ENCODE assay signal across 29 cellular contexts in genomic region chr20:63031251-63032014, GRCh38. TPM values are rescaled to one million over a fixed set of nuclear protein-coding genes. Genes with fewer than 3 reads are reported as not detected.
"Had no signal": no experiment of that assay in that cellular context is flagged by ENCODE, and none has a peak within 500 bp of the region (broad histone marks: within the 10 kb centered on the region; RNA-seq: fewer than 3 reads in every experiment).

No MANE protein-coding gene starts in this region.

- H3K27ac Mint-ChIP-seq: activated CD4-positive, alpha-beta memory T cell treated with anti-CD3 and anti-CD28 coated beads for 36 hours; activated naive CD4-positive, alpha-beta T cell treated with anti-CD3 and anti-CD28 coated beads, Interleukin-2, amount 50 U/mL, for 72 hours; effector memory CD8-positive, alpha-beta T cell; immature natural killer cell; nephron; stimulated activated memory B cell treated with anti-CD40 and anti-IgM and Interleukin-4, amounts not matched to agents 10 μg/mL and 1 μg/mL and 100 μg/mL, for 72 hours; T-helper 17 cell had no signal

- H3K4me3 ChIP-seq: ascending aorta, colonic mucosa, dorsolateral prefrontal cortex, esophagus muscularis mucosa, hepatocyte, left lung, vagina had no signal

- H3K4me2 ChIP-seq: hepatocyte had no signal

- H3K27ac ChIP-seq: ascending aorta, brain microvascular endothelial cell, colonic mucosa, dorsolateral prefrontal cortex, esophagus muscularis mucosa, hepatocyte, left lung, vagina had no signal

- H3K4me3 Mint-ChIP-seq: activated CD4-positive, alpha-beta memory T cell treated with anti-CD3 and anti-CD28 coated beads for 36 hours; central memory CD8-positive, alpha-beta T cell; effector memory CD8-positive, alpha-beta T cell; nephron; stimulated activated memory B cell treated with anti-CD40 and anti-IgM and Interleukin-4, amounts not matched to agents 10 μg/mL and 1 μg/mL and 100 μg/mL, for 72 hours; T-helper 17 cell had no signal

- H3K4me1 ChIP-seq: ascending aorta, colonic mucosa, left lung, vagina had no signal

- H3K79me2 ChIP-seq: hepatocyte had no signal

- H3K9me3 Mint-ChIP-seq: activated CD4-positive, alpha-beta memory T cell treated with anti-CD3 and anti-CD28 coated beads for 36 hours; activated naive CD4-positive, alpha-beta T cell treated with anti-CD3 and anti-CD28 coated beads, Interleukin-2, amount 50 U/mL, for 72 hours; central memory CD8-positive, alpha-beta T cell; effector memory CD8-positive, alpha-beta T cell; nephron; stimulated activated memory B cell treated with anti-CD40 and anti-IgM and Interleukin-4, amounts not matched to agents 10 μg/mL and 1 μg/mL and 100 μg/mL, for 72 hours had no signal

- DNase-seq: activated CD4-positive, alpha-beta memory T cell treated with anti-CD3 and anti-CD28 coated beads for 36 hours; activated CD4-positive, alpha-beta T cell treated with anti-CD3 and anti-CD28 coated beads for 48 hours; activated CD4-positive, CD25-positive, alpha-beta regulatory T cell; activated gamma-delta T cell; brain microvascular endothelial cell; colonic mucosa; effector memory CD8-positive, alpha-beta T cell; glutamatergic neuron; immature natural killer cell; kidney glomerular epithelial cell; midbrain; occipital lobe; small intestine; stimulated activated CD4-positive, alpha-beta T cell treated with anti-CD3 and anti-CD28 coated beads, Interleukin-15, amount 100 ng/mL, for 24 hours; T-helper 17 cell; trophoblast cell had no signal

- H3K36me3 ChIP-seq: ascending aorta, brain microvascular endothelial cell, colonic mucosa, esophagus muscularis mucosa, left lung, vagina had no signal

- H3K36me3 Mint-ChIP-seq: activated CD4-positive, alpha-beta memory T cell treated with anti-CD3 and anti-CD28 coated beads for 36 hours; activated naive CD4-positive, alpha-beta T cell treated with anti-CD3 and anti-CD28 coated beads, Interleukin-2, amount 50 U/mL, for 72 hours; immature natural killer cell; stimulated activated memory B cell treated with anti-CD40 and anti-IgM and Interleukin-4, amounts not matched to agents 10 μg/mL and 1 μg/mL and 100 μg/mL, for 72 hours had no signal

- H3K9me3 ChIP-seq: ascending aorta, colonic mucosa, esophagus muscularis mucosa, left lung, vagina had no signal

- ATAC-seq: activated naive CD4-positive, alpha-beta T cell treated with anti-CD3 and anti-CD28 coated beads, Interleukin-2, amount 50 U/mL, for 72 hours; effector memory CD8-positive, alpha-beta T cell; left lung; sciatic nerve; stimulated activated memory B cell treated with anti-CD40 and anti-IgM and Interleukin-4, amounts not matched to agents 10 μg/mL and 1 μg/mL and 100 μg/mL, for 72 hours; T-helper 17 cell had no signal

- H3K27me3 ChIP-seq: vagina had no signal

RNA-seq across cellular contexts. Expression of gene BHLHE23, which starts 24.7 kb away (rescaled TPM):
- total RNA-seq: activated CD4-positive, alpha-beta memory T cell treated with anti-CD3 and anti-CD28 coated beads for 36 hours; activated naive CD4-positive, alpha-beta T cell treated with anti-CD3 and anti-CD28 coated beads, Interleukin-2, amount 50 U/mL, for 72 hours; ascending aorta; colonic mucosa; dorsolateral prefrontal cortex; endothelial cell of umbilical vein; esophagus muscularis mucosa; frontal cortex; hepatocyte; left lung; occipital lobe; sciatic nerve; T-helper 17 cell; vagina had no signal
